21 cellular contexts compared by ENCODE assay signal in genomic region chr3:81989274-81989673, GRCh38.
DNase-seq lines count a peak whose midpoint lies in the region; ATAC-seq, FAIRE-seq and TF ChIP-seq lines count a peak whose summit lies in the region.
"Had no signal": no experiment of that assay in that cellular context is flagged by ENCODE, and none has a peak within 500 bp of the region (broad histone marks: within the 10 kb centered on the region; RNA-seq: fewer than 3 reads in every experiment).

No MANE protein-coding gene starts in this region.

- peaks cover 3 to 12% of the 10 kb centered on the region in 2 experiments; a peak in 2 of 5 replicates for H3K36me3 ChIP-seq in HepG2 (replicated peaks in 1 of 2; ENCODE audit: control insufficient read depth in 1 of 2, insufficient read depth in 2 of 2, low read length in 2 of 2)
- no peaks in the 10 kb centered on the region for H3K36me3 ChIP-seq in right lobe of liver
- no peaks in the 10 kb centered on the region for H3K36me3 ChIP-seq in endodermal cell (ENCODE audit: control insufficient read depth, insufficient read depth, low read length)
- no peaks in the 10 kb centered on the region for H3K36me3 ChIP-seq in right atrium auricular region
- H3K36me3 ChIP-seq: BLaER1 had no signal

- H3K4me3 ChIP-seq in HepG2 (replicated peaks in 1 of 3; ENCODE audit: insufficient read depth in 1 of 3, low read depth in 2 of 3, low read length in 3 of 3) (no peak overlapping the region), right lobe of liver (no peak overlapping the region), endodermal cell (ENCODE audit: low read length) (no peak overlapping the region), right atrium auricular region (no peak overlapping the region)
- H3K4me3 ChIP-seq: BLaER1 had no signal

- no peaks in the 10 kb centered on the region for H3K36me3 Mint-ChIP-seq in endodermal cell (ENCODE audit: low read depth)
- H3K36me3 Mint-ChIP-seq: CD4-positive, CD25-positive, alpha-beta regulatory T cell; CD8-positive, alpha-beta T cell had no signal

- POLR2A ChIA-PET in HepG2 (lab: Yijun Ruan, JAX): no interaction called here

- TF ChIP-seq POLR2A in HepG2 (IDR thresholded peaks at IDR 0.05; ENCODE audit: insufficient read depth in 1 of 2, low read depth in 2 of 2, low read length in 2 of 2) (no peak), right lobe of liver (IDR thresholded peaks at IDR 0.05) (no peak)

- H2AFZ ChIP-seq in HepG2 (ENCODE audit: low read length): no peak overlapping the region

- 0 out of 2 replicates have a peak overlapping the region, but pooled peaks have one; percentile 14 for H3K4me2 ChIP-seq in HepG2 (ENCODE audit: low read depth, low read length)
- H3K4me2 ChIP-seq: BLaER1 had no signal

- no peak overlapping the region for H3K9ac ChIP-seq in HepG2 (ENCODE audit: insufficient read depth, low read depth, low read length)
- no peak overlapping the region for H3K9ac ChIP-seq in endodermal cell (ENCODE audit: extremely low read depth, low read length, poor library complexity, severe bottlenecking)
- H3K9ac ChIP-seq: BLaER1 had no signal

- no peaks in the 10 kb centered on the region for H3K9me3 ChIP-seq in HepG2 (ENCODE audit: low read length)
- H3K9me3 ChIP-seq in right lobe of liver: no peaks in the 10 kb centered on the region
- no peaks in the 10 kb centered on the region for H3K9me3 ChIP-seq in endodermal cell (ENCODE audit: control insufficient read depth, low read length)
- no peaks in the 10 kb centered on the region for H3K9me3 ChIP-seq in right atrium auricular region
- H3K9me3 ChIP-seq: Caco-2 had no signal

- peaks cover 26% of the 10 kb centered on the region for H3K79me2 ChIP-seq in HepG2 (ENCODE audit: insufficient read depth, low read length)

- peaks cover 3% of the 10 kb centered on the region for H3K4me1 Mint-ChIP-seq in endodermal cell
- H3K4me1 Mint-ChIP-seq: B cell; CD4-positive, CD25-positive, alpha-beta regulatory T cell had no signal

- intact Hi-C loops in HepG2 (cut with micrococcal nuclease; ENCODE audit: unreplicated experiment): loop anchor here (5.0 kb wide), 2 partner anchors 77 to 217 kb away; no protein-coding TSS in a partner anchor
- intact Hi-C loops in right lobe of liver (cut with DNase I): no loop called here

- BruUV-seq in HepG2 (replicated peaks; lab: Mats Ljungman, UMichigan): no TSS peak

- no peaks in the 10 kb centered on the region; the same call in 1 of the 2 replicates for H4K20me1 ChIP-seq in HepG2 (ENCODE audit: insufficient read depth, low read length)
- H4K20me1 ChIP-seq: BLaER1 had no signal

- H3K27me3 ChIP-seq in HepG2 (ENCODE audit: control insufficient read depth in 1 of 2, insufficient read depth in 2 of 2, low read length in 2 of 2) (no peaks in the 10 kb centered on the region), right lobe of liver (no peaks in the 10 kb centered on the region), endodermal cell (ENCODE audit: control insufficient read depth, insufficient read depth, low read length, poor library complexity, severe bottlenecking) (no peaks in the 10 kb centered on the region), right atrium auricular region (no peaks in the 10 kb centered on the region)
- H3K27me3 ChIP-seq: BLaER1 had no signal

- TF ChIP-seq EP300 in HepG2 (IDR thresholded peaks at IDR 0.05; ENCODE audit: low read depth in 2 of 2, low read length in 2 of 2): no peak
- TF ChIP-seq EP300 in HepG2 (CRISPR knock-in tag; IDR thresholded peaks at IDR 0.05; ENCODE audit: borderline replicate concordance): no peak

- in situ Hi-C loops in HepG2 (cut with HindIII; ENCODE audit: extremely low pct_ligation_motif_present, low pct_unique_long_range_greater_than_20kb): no loop called here

- ATAC-seq in HepG2: no peak
- ATAC-seq in right lobe of liver: no peak
- ATAC-seq: CD8-positive, alpha-beta T cell; HCT116 had no signal

- CTCF ChIA-PET in HepG2 (lab: Yijun Ruan, JAX; ENCODE audit: low intra/inter-chr PET ratio, low total read pairs): no interaction called here

- H3K4me1 ChIP-seq in HepG2 (ENCODE audit: insufficient read depth, low read length) (peaks cover 4% of the 10 kb centered on the region; the same call in 1 of the 2 replicates), right lobe of liver (no peaks in the 10 kb centered on the region), endodermal cell (ENCODE audit: control insufficient read depth, insufficient read depth, low read length) (no peaks in the 10 kb centered on the region), right atrium auricular region (no peaks in the 10 kb centered on the region)
- H3K4me1 ChIP-seq: BLaER1, Caco-2 had no signal

- TF ChIP-seq CTCF in HepG2 (CRISPR knock-in tag; IDR thresholded peaks at IDR 0.05) (no peak), right lobe of liver (IDR thresholded peaks at IDR 0.05) (no peak), endodermal cell (conservative IDR thresholded peaks at IDR 0.05) (peak; percentile 26), right atrium auricular region (IDR thresholded peaks at IDR 0.05) (no peak)

- no peak overlapping the region for H3K27ac Mint-ChIP-seq in endodermal cell
- H3K27ac Mint-ChIP-seq: B cell; CD4-positive, CD25-positive, alpha-beta regulatory T cell; CD8-positive, alpha-beta T cell had no signal

- no peak for TF ChIP-seq RAD21 in HepG2 (CRISPR knock-in tag; IDR thresholded peaks at IDR 0.05)

- 54% methylated on average over 3 of the region's 3 CpGs for WGBS in HepG2 (ENCODE audit: low lambda C conversion rate)
- WGBS in right lobe of liver (ENCODE audit: insufficient coverage, low coverage, low lambda C conversion rate, missing lambda C conversion rate): 63% methylated on average over 3 of the region's 3 CpGs
- WGBS in endodermal cell (ENCODE audit: insufficient coverage in 1 of 2, insufficient read length in 1 of 2), 2 experiments: 80 to 93% methylated on average over 1 to 3 of the region's 3 CpGs

- no peak overlapping the region for H3K4me3 Mint-ChIP-seq in endodermal cell
- H3K4me3 Mint-ChIP-seq: B cell; CD4-positive, CD25-positive, alpha-beta regulatory T cell; CD8-positive, alpha-beta T cell; H9 had no signal

- DNase-seq in HepG2 (ENCODE audit: low spot score): no peak
- no peak for DNase-seq in right lobe of liver
- DNase-seq in endodermal cell: no peak
- peak; percentile 72 for DNase-seq in islet precursor cell
- no peak for DNase-seq in germinal center (ENCODE audit: low spot score)
- no peak for DNase-seq in right atrium auricular region (ENCODE audit: low spot score)
- no peak for DNase-seq in SKM-1 (lab: John Stamatoyannopoulos, UW; ENCODE audit: unreplicated experiment)
- DNase-seq: Caco-2; CD4-positive, CD25-positive, alpha-beta regulatory T cell; CD8-positive, alpha-beta T cell; DMS153; DND-41; H9 had no signal

- H3K27ac ChIP-seq in HepG2 (ENCODE audit: extremely low read length, insufficient read depth, low read length) (no peak overlapping the region), right lobe of liver (no peak overlapping the region), endodermal cell (ENCODE audit: low read depth, low read length) (no peak overlapping the region), right atrium auricular region (no peak overlapping the region)
- H3K27ac ChIP-seq: 22Rv1, BLaER1, C4-2B had no signal

- FAIRE-seq in HepG2 (lab: Jason Lieb, UNC): no peak
- FAIRE-seq: A204.1, G401.6, GM12892 had no signal

- no peaks in the 10 kb centered on the region for H3K27me3 Mint-ChIP-seq in endodermal cell (ENCODE audit: insufficient read depth)
- H3K27me3 Mint-ChIP-seq: B cell; CD4-positive, CD25-positive, alpha-beta regulatory T cell had no signal

- peaks cover 7% of the 10 kb centered on the region for H3K9me3 Mint-ChIP-seq in endodermal cell
- H3K9me3 Mint-ChIP-seq: CD8-positive, alpha-beta T cell had no signal

TF ChIP-seq in HepG2, 621 proteins besides CTCF, POLR2A, EP300 and RAD21 (continues in another document):
- TF ChIP-seq IKZF5 (CRISPR knock-in tag; IDR thresholded peaks at IDR 0.05) (no peak), HMG20B (CRISPR knock-in tag; conservative IDR thresholded peaks at IDR 0.05) (no peak), RNF219 (CRISPR knock-in tag; IDR thresholded peaks at IDR 0.05) (no peak), ZNF337 (CRISPR knock-in tag; IDR thresholded peaks at IDR 0.05; ENCODE audit: borderline replicate concordance, low read depth) (no peak), HDAC2 (CRISPR knock-in tag; IDR thresholded peaks at IDR 0.05) (no peak), ZNF777 (CRISPR knock-in tag; IDR thresholded peaks at IDR 0.05) (no peak), ZBTB21 (CRISPR knock-in tag; IDR thresholded peaks at IDR 0.05) (no peak), PHF8 (CRISPR knock-in tag; IDR thresholded peaks at IDR 0.05) (no peak)
